8 cellular contexts compared by ENCODE assay signal in genomic region chr5:71757590-71758543, GRCh38. TPM values are rescaled to one million over a fixed set of nuclear protein-coding genes. Genes with fewer than 3 reads are reported as not detected.
DNase-seq lines count a peak whose midpoint lies in the region; ATAC-seq, FAIRE-seq and TF ChIP-seq lines count a peak whose summit lies in the region.

No MANE protein-coding gene starts in this region.

- H3K9me3 ChIP-seq in Karpas-422 (ENCODE audit: low read length) (no peaks in the 10 kb centered on the region), astrocyte (ENCODE audit: insufficient read depth, low read depth, low read length) (no peaks in the 10 kb centered on the region), gastrocnemius medialis (no peaks in the 10 kb centered on the region)

- no peak overlapping the region for H3K4me3 Mint-ChIP-seq in astrocyte (ENCODE audit: unreplicated experiment)

- H3K27me3 ChIP-seq in Karpas-422 (ENCODE audit: low read length) (no peaks in the 10 kb centered on the region), astrocyte (ENCODE audit: insufficient read depth, low read length) (peaks cover 7% of the 10 kb centered on the region), gastrocnemius medialis (no peaks in the 10 kb centered on the region)

- H3K27ac ChIP-seq in Karpas-422 (ENCODE audit: low read length) (no peak overlapping the region), astrocyte (ENCODE audit: low read depth, low read length) (no peak overlapping the region), gastrocnemius medialis (no peak overlapping the region)

- peak overlapping the region; percentile 44 for H2AFZ ChIP-seq in Karpas-422 (ENCODE audit: low read length)
- H2AFZ ChIP-seq in astrocyte (ENCODE audit: low read depth, low read length), result peak overlapping the region; percentile 52

- no peak overlapping the region for H3K27ac Mint-ChIP-seq in astrocyte (ENCODE audit: unreplicated experiment)

- TF ChIP-seq CTCF in GM20000 (IDR thresholded peaks at IDR 0.05; ENCODE audit: extremely low read depth, missing control alignments) (peak; percentile 78), astrocyte (IDR thresholded peaks at IDR 0.05; ENCODE audit: insufficient read depth, low read depth, low read length) (peak; percentile 90), gastrocnemius medialis (IDR thresholded peaks at IDR 0.05 in 4 of 5, conservative IDR thresholded peaks at IDR 0.05 in 1 of 5) (peak; percentile 12 to 61 (median 31))

- peak overlapping the region; percentile 19; the same call in 1 of the 2 replicates for H3K4me3 ChIP-seq in Karpas-422 (ENCODE audit: low read length)
- H3K4me3 ChIP-seq in astrocyte (ENCODE audit: insufficient read depth, low read depth, low read length), result peak overlapping the region; percentile 33
- peak overlapping the region in 3 of 4 donors; percentile 23 to 39 (median 27) for H3K4me3 ChIP-seq in gastrocnemius medialis

- in situ Hi-C loops in gastrocnemius medialis (cut with MboI; ENCODE audit: low sequenced_read_pairs in 4 of 4), result loop anchor here in 1 of 4 donors (25.0 kb wide), 1 partner anchor 296 kb away; the partner anchor contains the start of gene BDP1

- no peaks in the 10 kb centered on the region for H3K9me3 Mint-ChIP-seq in astrocyte (ENCODE audit: unreplicated experiment)

- DNase-seq in DMS 273 treated with DMSO at 0.1 percent for 48 hours (lab: John Stamatoyannopoulos, UW) (peak; percentile 21), GM20000 (ENCODE audit: low spot score) (peak; percentile 62), Karpas-422 (peak; percentile 86), SK-N-DZ (ENCODE audit: low spot score) (peak; percentile 78), astrocyte (ENCODE audit: low read depth) (peak; percentile 53), hypothalamus (lab: John Stamatoyannopoulos, UW) (peak in 38 of 51 donors; percentile 4 to 77 (median 38)), gastrocnemius medialis (peak in 1 of 2 donors; percentile 23), AML-193 (lab: John Stamatoyannopoulos, UW) (no peak)

- H3K4me1 Mint-ChIP-seq in astrocyte (ENCODE audit: low read depth, unreplicated experiment), result no peaks in the 10 kb centered on the region

- no peaks in the 10 kb centered on the region for H3K79me2 ChIP-seq in Karpas-422 (ENCODE audit: low read length)
- H3K79me2 ChIP-seq in astrocyte (ENCODE audit: insufficient read depth, low read length), result no peaks in the 10 kb centered on the region

- no peaks in the 10 kb centered on the region for H3K36me3 ChIP-seq in Karpas-422 (ENCODE audit: insufficient read depth, low read length)
- H3K36me3 ChIP-seq in astrocyte (ENCODE audit: insufficient read depth, low read length), result no peaks in the 10 kb centered on the region
- no peaks in the 10 kb centered on the region for H3K36me3 ChIP-seq in gastrocnemius medialis

- intact Hi-C loops in gastrocnemius medialis (cut with DNase I; ENCODE audit: low total_unique reads), result no loop called here

- H4K20me1 ChIP-seq in Karpas-422 (ENCODE audit: insufficient read depth, low read depth, low read length) (no peaks in the 10 kb centered on the region), astrocyte (ENCODE audit: insufficient read depth, low read length) (no peaks in the 10 kb centered on the region)

- H3K9me2 ChIP-seq in Karpas-422 (replicated peaks; ENCODE audit: insufficient read depth, low read length), result no peaks in the 10 kb centered on the region

- no peak for FAIRE-seq in astrocyte (lab: Jason Lieb, UNC)

- H3K4me1 ChIP-seq in Karpas-422 (ENCODE audit: low read length) (peaks cover 6% of the 10 kb centered on the region), astrocyte (ENCODE audit: insufficient read depth, low read length) (no peaks in the 10 kb centered on the region), gastrocnemius medialis (peaks cover 0 to 6% of the 10 kb centered on the region in 2 donors)

- H3K36me3 Mint-ChIP-seq in astrocyte (ENCODE audit: low read depth, unreplicated experiment), result no peaks in the 10 kb centered on the region

- H3K9ac ChIP-seq in Karpas-422 (ENCODE audit: low read length) (peak overlapping the region; percentile 31; the same call in 1 of the 2 replicates), astrocyte (ENCODE audit: low read length) (peak overlapping the region; percentile 19)

- no peaks in the 10 kb centered on the region for H3K27me3 Mint-ChIP-seq in astrocyte (ENCODE audit: low read depth, unreplicated experiment)

- ATAC-seq in gastrocnemius medialis, result peak; percentile 80 to 93

- H3K4me2 ChIP-seq in Karpas-422 (ENCODE audit: low read depth, low read length, poor library complexity, severe bottlenecking) (peak overlapping the region; percentile 50), astrocyte (ENCODE audit: low read length) (peak overlapping the region; percentile 79)

- no peak for TF ChIP-seq POLR2A in gastrocnemius medialis (IDR thresholded peaks at IDR 0.05)

RNA-seq across cellular contexts. Expression of gene CARTPT, which starts 38.8 kb away (rescaled TPM):
- not detected in 2 replicates for total RNA-seq in Karpas-422 (2014; rRNA removed; shearing (Covaris generic); ENCODE audit: low replicate concordance)
- polyA plus RNA-seq in SK-N-DZ (2014; cell fraction: cytosol; rRNA removed), result not detected in 2 replicates
- not detected in 2 replicates for polyA plus RNA-seq in SK-N-DZ (2014; cell fraction: nucleus; rRNA removed)
- total RNA-seq in astrocyte (not detected in 2 replicates), gastrocnemius medialis (not detected)

Comparison
In these comparisons a context has a peak if more than half of its experiments do, and no peak if none do; other contexts are left out.
1. DNase-seq: peak in DMS 273 treated with DMSO at 0.1 percent for 48 hours (single experiment), GM20000 (single experiment), Karpas-422 (single experiment), SK-N-DZ (single experiment), astrocyte (single experiment) and hypothalamus (38 of 51); none in AML-193 (0 of 2).
2. CTCF ChIP-seq: peak in every context shown above with its lines; median percentile 90 in astrocyte; 78 in GM20000; 31 in gastrocnemius medialis.
3. Peak in every context shown above with its lines, with median percentiles within 50 percentile points of each other: H3K4me3 ChIP-seq.